17 cellular contexts compared by ENCODE assay signal in the genomic region with DNA sequence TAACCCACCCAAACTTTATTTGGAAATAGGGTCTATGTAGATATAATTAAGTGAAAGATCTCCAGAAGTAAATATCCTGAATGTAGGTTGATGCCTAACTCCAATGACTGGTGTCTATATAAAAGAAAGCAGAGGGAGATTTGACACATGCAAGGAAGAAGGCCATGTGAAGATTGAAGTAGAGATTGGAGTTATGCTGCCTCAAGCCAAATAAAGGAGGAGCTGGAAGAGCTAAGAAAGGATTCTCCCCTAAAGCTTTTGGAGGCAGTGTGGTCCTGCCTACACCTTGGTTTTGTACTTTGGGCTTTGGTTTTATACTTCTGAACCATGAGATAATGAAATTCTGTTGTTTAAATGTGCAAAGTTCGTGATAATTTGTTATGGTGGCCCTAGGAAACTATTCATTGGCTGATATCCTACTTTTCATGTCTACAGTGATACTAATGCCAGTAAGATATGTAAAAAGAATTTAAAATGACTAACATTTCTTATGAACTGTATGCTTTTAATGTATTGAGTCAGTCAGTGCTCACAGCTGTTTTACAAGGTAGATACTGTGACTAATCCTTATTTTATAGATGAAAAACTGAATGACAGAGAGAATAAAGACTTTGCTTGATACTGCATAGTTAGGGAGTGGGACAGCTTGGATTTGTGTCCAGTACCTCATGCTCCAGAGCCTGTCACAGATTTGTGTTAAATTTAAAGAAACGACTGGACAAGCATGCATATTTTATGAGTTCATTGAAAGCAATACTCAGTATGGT. TPM values are rescaled to one million over a fixed set of nuclear protein-coding genes. Genes with fewer than 3 reads are reported as not detected.
DNase-seq lines count a peak whose midpoint lies in the region; ATAC-seq and TF ChIP-seq lines count a peak whose summit lies in the region.
"Had no signal": no experiment of that assay in that cellular context is flagged by ENCODE, and none has a peak within 500 bp of the region (broad histone marks: within the 10 kb centered on the region; RNA-seq: fewer than 3 reads in every experiment).

No MANE protein-coding gene starts in this region.

- TF ChIP-seq CTCF in HFFc6 (IDR thresholded peaks at IDR 0.05): no peak
- no peak for TF ChIP-seq CTCF in RWPE1 (conservative IDR thresholded peaks at IDR 0.05; ENCODE audit: low read depth)
- TF ChIP-seq CTCF in foreskin keratinocyte (conservative IDR thresholded peaks at IDR 0.05): no peak

- peak overlapping the region; percentile 30; the same call in 1 of the 2 replicates for H3K27ac Mint-ChIP-seq in HFFc6
- H3K27ac Mint-ChIP-seq: CD8-positive, alpha-beta T cell had no signal

- no peak overlapping the region for H3K27ac ChIP-seq in RWPE1
- peak overlapping the region; percentile 94 for H3K27ac ChIP-seq in foreskin keratinocyte
- H3K27ac ChIP-seq in right cardiac atrium (ENCODE audit: low read length): no peak overlapping the region
- H3K27ac ChIP-seq: A549, BLaER1, SJSA1 had no signal

- no peaks in the 10 kb centered on the region for H3K36me3 Mint-ChIP-seq in HFFc6 (ENCODE audit: low read depth)
- H3K36me3 Mint-ChIP-seq: CD8-positive, alpha-beta T cell had no signal

- POLR2A ChIA-PET in RWPE1 (lab: Yijun Ruan, JAX; ENCODE audit: low non-redundant PET): no interaction called here

- intact Hi-C loops in right cardiac atrium (cut with DNase I): no loop called here

- H3K4me3 ChIP-seq in right cardiac atrium (ENCODE audit: low read length): no peak overlapping the region
- H3K4me3 ChIP-seq: A549, BLaER1, K562, SJSA1 had no signal

- CTCF ChIA-PET in RWPE1 (lab: Yijun Ruan, JAX): no interaction called here

- DNase-seq in EL (peak; percentile 37), HFFc6 (peak; percentile 13), RWPE1 (ENCODE audit: low spot score) (peak; percentile 14), foreskin keratinocyte (peak; percentile 49 to 78), NCI-H146 (lab: John Stamatoyannopoulos, UW) (no peak), right cardiac atrium (no peak)
- no peak for DNase-seq in effector CD4-positive, alpha-beta T cell
- DNase-seq: CD8-positive, alpha-beta T cell; NCI-H1417 treated with DMSO at 0.1 percent for 48 hours; NCI-H2029; NCI-H345; NCI-H524 treated with DMSO at 0.1 percent for 48 hours had no signal

- WGBS in right cardiac atrium: 76% methylated on average over 2 of the region's 2 CpGs

- peaks cover 16% of the 10 kb centered on the region for H3K4me1 Mint-ChIP-seq in HFFc6 (ENCODE audit: low read depth)

- H3K9me3 Mint-ChIP-seq in HFFc6: no peaks in the 10 kb centered on the region
- H3K9me3 Mint-ChIP-seq: CD8-positive, alpha-beta T cell had no signal

- H3K27me3 Mint-ChIP-seq in HFFc6 (ENCODE audit: insufficient read depth): no peaks in the 10 kb centered on the region

- H3K4me1 ChIP-seq in foreskin keratinocyte (peaks cover 13% of the 10 kb centered on the region), right cardiac atrium (ENCODE audit: control insufficient read depth, insufficient read depth, low read length) (no peaks in the 10 kb centered on the region)
- H3K4me1 ChIP-seq: A549, BLaER1, SJSA1 had no signal

- H3K9me3 ChIP-seq in right cardiac atrium (ENCODE audit: control insufficient read depth, low read length): no peaks in the 10 kb centered on the region
- H3K9me3 ChIP-seq: A549, BLaER1, SJSA1 had no signal

- ATAC-seq in foreskin keratinocyte: peak; percentile 93
- no peak for ATAC-seq in right cardiac atrium
- ATAC-seq: A549; CD8-positive, alpha-beta T cell; K562 had no signal

- H3K4me3 Mint-ChIP-seq in HFFc6: peak overlapping the region; percentile 15
- H3K4me3 Mint-ChIP-seq: CD8-positive, alpha-beta T cell had no signal

- no peaks in the 10 kb centered on the region for H3K27me3 ChIP-seq in foreskin keratinocyte
- no peaks in the 10 kb centered on the region for H3K27me3 ChIP-seq in right cardiac atrium (ENCODE audit: control insufficient read depth, insufficient read depth)
- H3K27me3 ChIP-seq: BLaER1, SJSA1 had no signal

RNA-seq across cellular contexts. Expression of gene RAB40AL, which starts 5.9 kb away (rescaled TPM):
- not detected for total RNA-seq in HFFc6 (2021; fragmentation: NEBNext Ultra II Directional; extraction: Animal tissue kit (Norgen Biotek cat#: 25700))
- total RNA-seq in foreskin keratinocyte: 0.14 TPM in 1 of 2 replicates, not detected in the other
- not detected in 2 replicates for polyA plus RNA-seq in foreskin keratinocyte
- under 1 TPM in 2 of 4 donors, not detected in 2; 0.39 to 0.54 TPM for total RNA-seq in right cardiac atrium
- 0.14 TPM for polyA plus RNA-seq in right cardiac atrium
- total RNA-seq: G401 had no signal

Comparison
In these comparisons a context has a peak if more than half of its experiments do, and no peak if none do; other contexts are left out.
1. DNase-seq: peak in EL (single experiment), HFFc6 (single experiment), RWPE1 (single experiment) and foreskin keratinocyte (2 of 2); none in NCI-H146 (single experiment), right cardiac atrium (0 of 3) and effector CD4-positive, alpha-beta T cell (single experiment).